In genomic region chr4:83855044-83855443, GRCh38 we compare ENCODE assay signal across 11 cellular contexts.
DNase-seq lines count a peak whose midpoint lies in the region; ATAC-seq and TF ChIP-seq lines count a peak whose summit lies in the region.
"Had no signal": no experiment of that assay in that cellular context is flagged by ENCODE, and none has a peak within 500 bp of the region (broad histone marks: within the 10 kb centered on the region; RNA-seq: fewer than 3 reads in every experiment).

No MANE protein-coding gene starts in this region.

- POLR2A ChIA-PET in naive thymus-derived CD8-positive, alpha-beta T cell (lab: Charles Lee): no interaction called here

- ATAC-seq in GM19395 (IDR thresholded peaks at IDR 0.05; ENCODE audit: unreplicated experiment) (no peak), GM21576 (IDR thresholded peaks at IDR 0.05; ENCODE audit: unreplicated experiment) (no peak)
- no peak for ATAC-seq in naive thymus-derived CD8-positive, alpha-beta T cell
- ATAC-seq: stimulated activated naive B cell treated with anti-CD40 and anti-IgM and Interleukin-4, amounts not matched to agents 10 μg/mL and 1 μg/mL and 100 μg/mL, for 72 hours had no signal

- no peaks in the 10 kb centered on the region for H3K36me3 Mint-ChIP-seq in naive thymus-derived CD8-positive, alpha-beta T cell
- H3K36me3 Mint-ChIP-seq: stimulated activated naive B cell treated with anti-CD40 and anti-IgM and Interleukin-4, amounts not matched to agents 10 μg/mL and 1 μg/mL and 100 μg/mL, for 72 hours had no signal

- no peak overlapping the region for H3K27ac Mint-ChIP-seq in naive thymus-derived CD8-positive, alpha-beta T cell
- H3K27ac Mint-ChIP-seq: stimulated activated naive B cell treated with anti-CD40 and anti-IgM and Interleukin-4, amounts not matched to agents 10 μg/mL and 1 μg/mL and 100 μg/mL, for 72 hours had no signal

- intact Hi-C loops in esophagus muscularis mucosa (cut with DNase I): no loop called here

- peaks cover 0 to 1% (median 0%) of the 10 kb centered on the region in 9 donors for H3K9me3 Mint-ChIP-seq in naive thymus-derived CD8-positive, alpha-beta T cell
- H3K9me3 Mint-ChIP-seq: stimulated activated naive B cell treated with anti-CD40 and anti-IgM and Interleukin-4, amounts not matched to agents 10 μg/mL and 1 μg/mL and 100 μg/mL, for 72 hours had no signal

- no peaks in the 10 kb centered on the region for H3K36me3 ChIP-seq in esophagus muscularis mucosa

- H3K27me3 Mint-ChIP-seq in naive thymus-derived CD8-positive, alpha-beta T cell: peaks cover 2 to 16% (median 7%) of the 10 kb centered on the region in 5 donors

- no peak overlapping the region for H3K4me3 ChIP-seq in esophagus muscularis mucosa

- no peak overlapping the region for H3K4me3 Mint-ChIP-seq in naive thymus-derived CD8-positive, alpha-beta T cell
- H3K4me3 Mint-ChIP-seq: stimulated activated naive B cell treated with anti-CD40 and anti-IgM and Interleukin-4, amounts not matched to agents 10 μg/mL and 1 μg/mL and 100 μg/mL, for 72 hours had no signal

- no peak for TF ChIP-seq EP300 in esophagus muscularis mucosa (IDR thresholded peaks at IDR 0.05)

- H3K4me1 ChIP-seq in esophagus muscularis mucosa: no peaks in the 10 kb centered on the region

- no peak overlapping the region for H3K27ac ChIP-seq in esophagus muscularis mucosa (replicated peaks in 1 of 4)

- TF ChIP-seq POLR2A in esophagus muscularis mucosa (IDR thresholded peaks at IDR 0.05; ENCODE audit: low read depth): no peak

- H3K9me3 ChIP-seq in esophagus muscularis mucosa: no peaks in the 10 kb centered on the region

- WGBS in esophagus muscularis mucosa: 87% methylated on average over 6 of the region's 6 CpGs

- no peaks in the 10 kb centered on the region for H3K27me3 ChIP-seq in esophagus muscularis mucosa

- TF ChIP-seq CTCF in esophagus muscularis mucosa (IDR thresholded peaks at IDR 0.05) (no peak), GM20000 (IDR thresholded peaks at IDR 0.05; ENCODE audit: extremely low read depth, missing control alignments) (no peak)

- DNase-seq in EL (peak; percentile 98), RPMI7951 (ENCODE audit: low read depth) (peak; percentile 86), esophagus muscularis mucosa (ENCODE audit: extremely low spot score) (peak; percentile 37), renal cortical epithelial cell (ENCODE audit: low read depth) (peak; percentile 96), GM20000 (ENCODE audit: low spot score) (no peak)
- no peak for DNase-seq in naive thymus-derived CD8-positive, alpha-beta T cell
- DNase-seq: activated CD4-positive, CD25-positive, alpha-beta regulatory T cell; SHP77 treated with DMSO at 0.1 percent for 48 hours; stimulated activated naive B cell treated with anti-CD40 and anti-IgM and Interleukin-4, amounts not matched to agents 10 μg/mL and 1 μg/mL and 100 μg/mL, for 72 hours had no signal

- no peaks in the 10 kb centered on the region for H3K4me1 Mint-ChIP-seq in naive thymus-derived CD8-positive, alpha-beta T cell
- H3K4me1 Mint-ChIP-seq: stimulated activated naive B cell treated with anti-CD40 and anti-IgM and Interleukin-4, amounts not matched to agents 10 μg/mL and 1 μg/mL and 100 μg/mL, for 72 hours had no signal

Comparison
In these comparisons a context has a peak if more than half of its experiments do, and no peak if none do; other contexts are left out.
1. DNase-seq: peak in EL (single experiment), RPMI7951 (single experiment), esophagus muscularis mucosa (single experiment) and renal cortical epithelial cell (single experiment); none in GM20000 (single experiment) and naive thymus-derived CD8-positive, alpha-beta T cell (0 of 10).